Comparison of ENCODE assay signal across 8 cellular contexts in the genomic region with DNA sequence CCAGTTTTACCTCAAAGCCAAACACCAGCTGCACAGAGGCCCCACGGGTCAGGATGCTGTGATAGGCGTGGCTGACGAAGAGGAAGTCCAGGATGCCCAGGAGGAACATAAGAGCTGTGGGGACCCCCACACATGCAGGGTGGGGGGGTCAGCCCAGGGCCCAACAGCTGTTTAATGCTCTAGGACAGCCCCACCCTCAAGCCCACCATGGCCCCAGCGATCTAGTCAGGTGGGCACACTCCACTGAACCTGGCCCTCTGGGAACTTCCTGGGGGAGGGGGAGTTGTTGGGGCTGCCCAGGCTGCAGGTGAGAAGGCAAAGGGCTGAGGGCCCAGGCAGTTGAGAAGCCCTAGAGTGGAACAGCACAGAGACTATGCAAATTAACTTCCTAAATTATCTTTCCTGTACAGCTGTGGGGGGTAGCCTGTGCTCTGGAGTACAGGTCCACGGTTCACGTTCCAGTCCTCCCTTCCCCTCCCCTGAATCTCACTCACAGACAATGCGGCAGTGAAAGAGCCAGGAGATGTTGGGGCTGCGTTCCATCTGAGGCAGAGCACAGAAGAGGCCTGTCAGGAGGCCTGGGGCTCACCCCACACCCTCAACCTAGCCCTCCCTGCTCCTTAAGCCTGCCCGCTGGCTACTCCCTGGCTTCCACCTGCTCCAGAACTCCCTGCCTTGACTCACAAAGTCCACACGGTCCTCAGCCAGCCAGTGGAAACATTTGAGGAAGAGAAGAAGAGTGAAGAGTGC. TPM values are rescaled to one million over a fixed set of nuclear protein-coding genes. Genes with fewer than 3 reads are reported as not detected.
A peak's percentile ranks its signal among the peaks of the same experiment; 100 is the strongest.
DNase-seq lines count a peak whose midpoint lies in the region; ATAC-seq and TF ChIP-seq lines count a peak whose summit lies in the region.

No MANE protein-coding gene starts in this region.

- H2AFZ ChIP-seq in neural cell (ENCODE audit: low read depth, low read length): no peak overlapping the region

- DNase-seq in GM06990 (ENCODE audit: extremely low read depth, insufficient read length) (peak; percentile 70), iPS-NIHi11 (ENCODE audit: low spot score) (no peak), DMS79 treated with DMSO at 0.1 percent for 48 hours (lab: John Stamatoyannopoulos, UW) (no peak), RKO (ENCODE audit: low spot score) (no peak), GF-D8 (lab: John Stamatoyannopoulos, UW) (no peak)
- DNase-seq in activated T-helper 2 cell treated with anti-CD3 and anti-CD28 coated beads, Interferon-gamma antibody, Interleukin-2, Interleukin-4, amounts not matched to agents 10 μg/mL and 5 μg/mL and 100 μg/mL, durations not matched to agents 14 hours and 24 hours and 36 hours (ENCODE audit: low spot score): no peak

- no peaks in the 10 kb centered on the region for H3K9me2 ChIP-seq in neural cell (ENCODE audit: insufficient read depth, low read length)

- peak overlapping the region; percentile 96 for H3K4me3 Mint-ChIP-seq in activated T-helper 2 cell treated with anti-CD3 and anti-CD28 coated beads, Interferon-gamma antibody, Interleukin-2, Interleukin-4, amounts not matched to agents 10 μg/mL and 5 μg/mL and 100 μg/mL, durations not matched to agents 14 hours and 24 hours and 36 hours (ENCODE audit: low read depth)

- H3K9me3 ChIP-seq in neural cell (ENCODE audit: low read length): no peaks in the 10 kb centered on the region

- H3K9me3 Mint-ChIP-seq in activated T-helper 2 cell treated with anti-CD3 and anti-CD28 coated beads, Interferon-gamma antibody, Interleukin-2, Interleukin-4, amounts not matched to agents 10 μg/mL and 5 μg/mL and 100 μg/mL, durations not matched to agents 14 hours and 24 hours and 36 hours: no peaks in the 10 kb centered on the region

- TF ChIP-seq EP300 in neural cell (conservative IDR thresholded peaks at IDR 0.05; ENCODE audit: poor library complexity, severe bottlenecking): no peak

- no peaks in the 10 kb centered on the region for H3K27me3 Mint-ChIP-seq in activated T-helper 2 cell treated with anti-CD3 and anti-CD28 coated beads, Interferon-gamma antibody, Interleukin-2, Interleukin-4, amounts not matched to agents 10 μg/mL and 5 μg/mL and 100 μg/mL, durations not matched to agents 14 hours and 24 hours and 36 hours (ENCODE audit: low read depth)

- H3K27me3 ChIP-seq in GM06990 (replicated peaks; ENCODE audit: control insufficient read depth, insufficient read depth, low read length) (no peaks in the 10 kb centered on the region), neural cell (ENCODE audit: insufficient read depth, low read depth, low read length) (no peaks in the 10 kb centered on the region)

- TF ChIP-seq RAD21 in neural cell (conservative IDR thresholded peaks at IDR 0.05): no peak

- no peak for TF ChIP-seq CTCF in GM06990 (IDR thresholded peaks at IDR 0.05; ENCODE audit: insufficient read depth, low read length, poor library complexity, severe bottlenecking)
- TF ChIP-seq CTCF in neural cell (IDR thresholded peaks at IDR 0.05; ENCODE audit: poor library complexity, severe bottlenecking): no peak

- H3K36me3 Mint-ChIP-seq in activated T-helper 2 cell treated with anti-CD3 and anti-CD28 coated beads, Interferon-gamma antibody, Interleukin-2, Interleukin-4, amounts not matched to agents 10 μg/mL and 5 μg/mL and 100 μg/mL, durations not matched to agents 14 hours and 24 hours and 36 hours (ENCODE audit: low read depth): peaks cover 47% of the 10 kb centered on the region

- H3K4me2 ChIP-seq in neural cell (ENCODE audit: low read length): no peak overlapping the region

- no peak overlapping the region for H3K9ac ChIP-seq in neural cell (ENCODE audit: low read length)

- ATAC-seq in GM21786 (IDR thresholded peaks at IDR 0.05; ENCODE audit: unreplicated experiment): peak; percentile 36

- intact Hi-C loops in activated T-helper 2 cell treated with anti-CD3 and anti-CD28 coated beads, Interferon-gamma antibody, Interleukin-2, Interleukin-4, amounts not matched to agents 10 μg/mL and 5 μg/mL and 100 μg/mL, durations not matched to agents 14 hours and 24 hours and 36 hours (cut with micrococcal nuclease): loop anchor here (5.0 kb wide), 1 partner anchor 130 kb away; the partner anchor contains the start of gene POLA2

- no peak overlapping the region for H3K27ac Mint-ChIP-seq in activated T-helper 2 cell treated with anti-CD3 and anti-CD28 coated beads, Interferon-gamma antibody, Interleukin-2, Interleukin-4, amounts not matched to agents 10 μg/mL and 5 μg/mL and 100 μg/mL, durations not matched to agents 14 hours and 24 hours and 36 hours

- H3K27ac ChIP-seq in neural cell (ENCODE audit: low read length): no peak overlapping the region

- peak overlapping the region; percentile 97 for H3K4me3 ChIP-seq in GM06990 (replicated peaks; ENCODE audit: low read depth, low read length)
- peak overlapping the region; percentile 100 for H3K4me3 ChIP-seq in neural cell (ENCODE audit: low read length)

- peaks cover 16% of the 10 kb centered on the region for H3K79me2 ChIP-seq in neural cell (replicated peaks; ENCODE audit: insufficient read depth, low read length)

- H3K36me3 ChIP-seq in GM06990 (ENCODE audit: control insufficient read depth, insufficient read depth, low read length): peaks cover 43% of the 10 kb centered on the region
- H3K36me3 ChIP-seq in neural cell (ENCODE audit: insufficient read depth, low read length): no peaks in the 10 kb centered on the region

- H3K4me1 Mint-ChIP-seq in activated T-helper 2 cell treated with anti-CD3 and anti-CD28 coated beads, Interferon-gamma antibody, Interleukin-2, Interleukin-4, amounts not matched to agents 10 μg/mL and 5 μg/mL and 100 μg/mL, durations not matched to agents 14 hours and 24 hours and 36 hours (ENCODE audit: low read depth): peaks cover 26% of the 10 kb centered on the region

- no peaks in the 10 kb centered on the region for H4K20me1 ChIP-seq in neural cell (ENCODE audit: insufficient read depth)

- H3F3A ChIP-seq in neural cell (ENCODE audit: insufficient read depth, low read length, poor library complexity, severe bottlenecking): peaks cover 5% of the 10 kb centered on the region

TF ChIP-seq in neural cell, 6 proteins besides CTCF, POLR2A, EP300 and RAD21:
- TF ChIP-seq REST (IDR thresholded peaks at IDR 0.05; ENCODE audit: borderline replicate concordance): no peak
- no peak for TF ChIP-seq POLR2AphosphoS5 (IDR thresholded peaks at IDR 0.05)
- TF ChIP-seq EZH2 (IDR thresholded peaks at IDR 0.05; ENCODE audit: borderline replicate concordance, insufficient read depth, low read length, poor library complexity, severe bottlenecking): no peak
- TF ChIP-seq MXI1 (conservative IDR thresholded peaks at IDR 0.05; ENCODE audit: poor library complexity, severe bottlenecking): no peak
- no peak for TF ChIP-seq SMC3 (conservative IDR thresholded peaks at IDR 0.05; ENCODE audit: poor library complexity)
- TF ChIP-seq TAF1 (IDR thresholded peaks at IDR 0.05; ENCODE audit: low read depth): no peak

RNA-seq across cellular contexts. Expression of gene SYVN1, which starts 1.9 kb away (rescaled TPM):
- 40.1 and 42.2 TPM in 2 replicates for total RNA-seq in activated T-helper 2 cell treated with anti-CD3 and anti-CD28 coated beads, Interferon-gamma antibody, Interleukin-2, Interleukin-4, amounts not matched to agents 10 μg/mL and 5 μg/mL and 100 μg/mL, durations not matched to agents 14 hours and 24 hours and 36 hours
- 12.8 and 13.0 TPM in 2 replicates for polyA plus RNA-seq in neural cell
- 12.2 and 22.3 TPM in 2 replicates for polyA minus RNA-seq in neural cell

RNA-seq across cellular contexts. Expression of gene MRPL49, which starts 10.3 kb away (rescaled TPM):
- 66.6 and 67.1 TPM in 2 replicates for total RNA-seq in activated T-helper 2 cell treated with anti-CD3 and anti-CD28 coated beads, Interferon-gamma antibody, Interleukin-2, Interleukin-4, amounts not matched to agents 10 μg/mL and 5 μg/mL and 100 μg/mL, durations not matched to agents 14 hours and 24 hours and 36 hours
- polyA plus RNA-seq in neural cell: 80.5 and 83.2 TPM in 2 replicates
- polyA minus RNA-seq in neural cell: 36.3 and 39.2 TPM in 2 replicates

RNA-seq across cellular contexts. Expression of gene FAU, which starts 10.5 kb away (rescaled TPM):
- 1,016 and 1,034 TPM in 2 replicates for total RNA-seq in activated T-helper 2 cell treated with anti-CD3 and anti-CD28 coated beads, Interferon-gamma antibody, Interleukin-2, Interleukin-4, amounts not matched to agents 10 μg/mL and 5 μg/mL and 100 μg/mL, durations not matched to agents 14 hours and 24 hours and 36 hours
- 299 and 420 TPM in 2 replicates for polyA plus RNA-seq in neural cell
- polyA minus RNA-seq in neural cell: 104 and 117 TPM in 2 replicates

RNA-seq across cellular contexts. Expression of gene ZNHIT2, which starts 14.9 kb away (rescaled TPM):
- total RNA-seq in activated T-helper 2 cell treated with anti-CD3 and anti-CD28 coated beads, Interferon-gamma antibody, Interleukin-2, Interleukin-4, amounts not matched to agents 10 μg/mL and 5 μg/mL and 100 μg/mL, durations not matched to agents 14 hours and 24 hours and 36 hours: 11.3 and 12.8 TPM in 2 replicates
- polyA plus RNA-seq in neural cell: 6.9 and 7.0 TPM in 2 replicates
- 9.7 and 10.1 TPM in 2 replicates for polyA minus RNA-seq in neural cell

RNA-seq across cellular contexts. Expression of gene TM7SF2, which starts 20.7 kb away (rescaled TPM):
- total RNA-seq in activated T-helper 2 cell treated with anti-CD3 and anti-CD28 coated beads, Interferon-gamma antibody, Interleukin-2, Interleukin-4, amounts not matched to agents 10 μg/mL and 5 μg/mL and 100 μg/mL, durations not matched to agents 14 hours and 24 hours and 36 hours: 34.4 and 36.9 TPM in 2 replicates
- polyA plus RNA-seq in neural cell: 78.4 and 99.5 TPM in 2 replicates
- 70.7 and 78.2 TPM in 2 replicates for polyA minus RNA-seq in neural cell
